8 cellular contexts compared by ENCODE assay signal in genomic region chr2:127423476-127423840, GRCh38. TPM values are rescaled to one million over a fixed set of nuclear protein-coding genes. Genes with fewer than 3 reads are reported as not detected.
DNase-seq lines count a peak whose midpoint lies in the region; ATAC-seq and TF ChIP-seq lines count a peak whose summit lies in the region.

No MANE protein-coding gene starts in this region.

- no peak for DNase-seq in activated T-cell treated with anti-CD3 and anti-CD28 coated beads, Interleukin-2, amount 50 U/mL, for 24 hours
- no peak for DNase-seq in activated T-cell treated with anti-CD3 and anti-CD28 coated beads, Interleukin-2, amount 50 U/mL, for 1 hour
- DNase-seq in SJSA1 (ENCODE audit: low read depth in 1 of 2, low spot score in 2 of 2) (no peak), foreskin keratinocyte (no peak), SW 1271 (lab: John Stamatoyannopoulos, UW) (no peak)

- H3K4me1 Mint-ChIP-seq in activated T-cell treated with anti-CD3 and anti-CD28 coated beads, Interleukin-2, amount 50 U/mL, for 24 hours (ENCODE audit: low read depth): peaks cover 11% of the 10 kb centered on the region
- peaks cover 14% of the 10 kb centered on the region for H3K4me1 Mint-ChIP-seq in stimulated activated memory B cell treated with anti-CD40 and anti-IgM and Interleukin-4, amounts not matched to agents 10 μg/mL and 1 μg/mL and 100 μg/mL, for 72 hours

- TF ChIP-seq CTCF in foreskin keratinocyte (conservative IDR thresholded peaks at IDR 0.05): no peak

- H3K27ac ChIP-seq in SJSA1 (no peak overlapping the region), foreskin keratinocyte (no peak overlapping the region)

- H3K27ac Mint-ChIP-seq in activated T-cell treated with anti-CD3 and anti-CD28 coated beads, Interleukin-2, amount 50 U/mL, for 24 hours: no peak overlapping the region
- peak overlapping the region; percentile 15 for H3K27ac Mint-ChIP-seq in stimulated activated memory B cell treated with anti-CD40 and anti-IgM and Interleukin-4, amounts not matched to agents 10 μg/mL and 1 μg/mL and 100 μg/mL, for 72 hours

- no peaks in the 10 kb centered on the region for H3K36me3 ChIP-seq in SJSA1

- H3K9me3 ChIP-seq in SJSA1 (replicated peaks): no peaks in the 10 kb centered on the region

- H3K36me3 Mint-ChIP-seq in activated T-cell treated with anti-CD3 and anti-CD28 coated beads, Interleukin-2, amount 50 U/mL, for 24 hours (ENCODE audit: low read depth): no peaks in the 10 kb centered on the region
- no peaks in the 10 kb centered on the region for H3K36me3 Mint-ChIP-seq in stimulated activated memory B cell treated with anti-CD40 and anti-IgM and Interleukin-4, amounts not matched to agents 10 μg/mL and 1 μg/mL and 100 μg/mL, for 72 hours

- peak overlapping the region; percentile 33 for H3K4me3 Mint-ChIP-seq in activated T-cell treated with anti-CD3 and anti-CD28 coated beads, Interleukin-2, amount 50 U/mL, for 24 hours
- peak overlapping the region; percentile 51 for H3K4me3 Mint-ChIP-seq in stimulated activated memory B cell treated with anti-CD40 and anti-IgM and Interleukin-4, amounts not matched to agents 10 μg/mL and 1 μg/mL and 100 μg/mL, for 72 hours

- H3K27me3 Mint-ChIP-seq in activated T-cell treated with anti-CD3 and anti-CD28 coated beads, Interleukin-2, amount 50 U/mL, for 24 hours: peaks cover 55% of the 10 kb centered on the region
- H3K27me3 Mint-ChIP-seq in stimulated activated memory B cell treated with anti-CD40 and anti-IgM and Interleukin-4, amounts not matched to agents 10 μg/mL and 1 μg/mL and 100 μg/mL, for 72 hours: peaks cover 16% of the 10 kb centered on the region

- peaks cover 15% of the 10 kb centered on the region for H3K4me1 ChIP-seq in SJSA1 (replicated peaks)
- H3K4me1 ChIP-seq in foreskin keratinocyte: no peaks in the 10 kb centered on the region

- H3K4me3 ChIP-seq in SJSA1: peak overlapping the region; percentile 33

- no peaks in the 10 kb centered on the region for H3K9me3 Mint-ChIP-seq in activated T-cell treated with anti-CD3 and anti-CD28 coated beads, Interleukin-2, amount 50 U/mL, for 24 hours
- H3K9me3 Mint-ChIP-seq in stimulated activated memory B cell treated with anti-CD40 and anti-IgM and Interleukin-4, amounts not matched to agents 10 μg/mL and 1 μg/mL and 100 μg/mL, for 72 hours: no peaks in the 10 kb centered on the region

- H3K27me3 ChIP-seq in SJSA1 (replicated peaks) (peaks cover 4% of the 10 kb centered on the region), foreskin keratinocyte (peaks cover 29% of the 10 kb centered on the region)

- ATAC-seq in foreskin keratinocyte (peak; percentile 67), GM21825 (IDR thresholded peaks at IDR 0.05; ENCODE audit: unreplicated experiment) (no peak), HG02623 (IDR thresholded peaks at IDR 0.05; ENCODE audit: unreplicated experiment) (no peak)
- peak; percentile 47 for ATAC-seq in stimulated activated memory B cell treated with anti-CD40 and anti-IgM and Interleukin-4, amounts not matched to agents 10 μg/mL and 1 μg/mL and 100 μg/mL, for 72 hours

RNA-seq across cellular contexts. Expression of gene PROC, which starts 5.2 kb away (rescaled TPM):
- total RNA-seq in SJSA1 (2014; rRNA removed; shearing (Covaris generic)): 0.63 TPM in 1 of 2 replicates, not detected in the other
- total RNA-seq in foreskin keratinocyte: 0.32 and 0.82 TPM in 2 replicates
- polyA plus RNA-seq in foreskin keratinocyte: 0.18 and 0.74 TPM in 2 replicates

RNA-seq across cellular contexts. Expression of gene MAP3K2, which starts 35.7 kb away (rescaled TPM):
- total RNA-seq in SJSA1 (2014; rRNA removed; shearing (Covaris generic)): 28.8 and 41.7 TPM in 2 replicates
- 27.4 and 30.4 TPM in 2 replicates for total RNA-seq in foreskin keratinocyte
- polyA plus RNA-seq in foreskin keratinocyte: 2.0 and 2.3 TPM in 2 replicates

Comparison
In these comparisons a context has a peak if more than half of its experiments do, and no peak if none do; other contexts are left out.
1. ATAC-seq: peak in foreskin keratinocyte (single experiment) and stimulated activated memory B cell treated with anti-CD40 and anti-IgM and Interleukin-4, amounts not matched to agents 10 μg/mL and 1 μg/mL and 100 μg/mL, for 72 hours (single experiment); none in GM21825 (single experiment) and HG02623 (single experiment).